Comparison of ENCODE assay signal across 20 cellular contexts in the genomic region with DNA sequence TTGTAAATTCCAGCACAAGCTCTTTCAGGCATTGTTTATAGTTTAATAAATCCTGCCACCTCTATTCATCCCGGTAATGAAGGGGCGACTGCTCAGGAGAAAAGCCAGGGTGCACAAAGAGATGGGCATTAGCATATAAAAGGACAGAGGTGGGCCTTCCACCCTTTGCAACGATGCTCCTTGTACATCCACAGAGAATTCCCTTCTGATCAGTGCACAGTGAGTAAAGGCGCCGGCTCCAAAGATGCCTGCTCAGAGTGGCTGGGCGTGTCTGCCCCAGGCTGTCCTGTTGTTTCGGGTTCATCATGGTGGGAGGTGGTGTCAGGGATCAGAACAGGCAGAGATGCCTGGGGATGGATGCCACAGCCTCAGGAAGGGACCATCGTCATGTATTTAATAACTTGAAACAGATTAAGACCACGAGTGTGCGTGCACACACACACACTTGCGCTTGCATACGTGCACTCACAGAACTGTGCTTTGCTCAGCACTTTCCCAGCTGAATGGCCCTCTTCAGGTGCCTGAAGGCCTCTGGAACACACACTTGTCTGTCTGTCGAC.
"Had no signal": no experiment of that assay in that cellular context is flagged by ENCODE, and none has a peak within 500 bp of the region (broad histone marks: within the 10 kb centered on the region; RNA-seq: fewer than 3 reads in every experiment).

No MANE protein-coding gene starts in this region.

- H3K4me3 ChIP-seq: ascending aorta, breast epithelium, esophagus muscularis mucosa, gastroesophageal sphincter, heart right ventricle, pancreas, right lobe of liver, thyroid gland had no signal

- H3K27me3 ChIP-seq: ascending aorta, breast epithelium, esophagus muscularis mucosa, gastroesophageal sphincter, heart right ventricle, pancreas, right lobe of liver, thyroid gland had no signal

- H3K27ac Mint-ChIP-seq: activated CD4-positive, alpha-beta memory T cell treated with anti-CD3 and anti-CD28 coated beads, Interleukin-2, amount 10 ng/mL, durations not matched to agents 7 days and 5 days; activated CD4-positive, alpha-beta T cell treated with anti-CD3 and anti-CD28 coated beads for 36 hours; activated CD8-positive, alpha-beta memory T cell treated with anti-CD3 and anti-CD28 coated beads, Interleukin-2, amount 10 ng/mL, durations not matched to agents 7 days and 5 days; activated naive CD4-positive, alpha-beta T cell treated with anti-CD3 and anti-CD28 coated beads, Interleukin-2, amount 10 ng/mL, durations not matched to agents 7 days and 5 days; activated T-helper 2 cell treated with anti-CD3 and anti-CD28 coated beads, Interferon-gamma antibody, Interleukin-2, Interleukin-4, amounts not matched to agents 10 μg/mL and 5 μg/mL and 100 μg/mL, durations not matched to agents 14 hours and 24 hours and 36 hours; memory B cell had no signal

- H3K27me3 Mint-ChIP-seq: activated CD4-positive, alpha-beta memory T cell treated with anti-CD3 and anti-CD28 coated beads, Interleukin-2, amount 10 ng/mL, durations not matched to agents 7 days and 5 days; activated CD4-positive, alpha-beta T cell treated with anti-CD3 and anti-CD28 coated beads for 36 hours; activated CD8-positive, alpha-beta memory T cell treated with anti-CD3 and anti-CD28 coated beads, Interleukin-2, amount 10 ng/mL, durations not matched to agents 7 days and 5 days; activated naive CD4-positive, alpha-beta T cell treated with anti-CD3 and anti-CD28 coated beads, Interleukin-2, amount 10 ng/mL, durations not matched to agents 7 days and 5 days; memory B cell had no signal

- H3K4me1 Mint-ChIP-seq: activated CD8-positive, alpha-beta memory T cell treated with anti-CD3 and anti-CD28 coated beads, Interleukin-2, amount 10 ng/mL, durations not matched to agents 7 days and 5 days had no signal

- H3K4me1 ChIP-seq: ascending aorta, breast epithelium, esophagus muscularis mucosa, gastroesophageal sphincter, right lobe of liver, thyroid gland had no signal

- H3K36me3 ChIP-seq: breast epithelium, pancreas, thyroid gland had no signal

- H3K9me3 ChIP-seq: ascending aorta, breast epithelium, esophagus muscularis mucosa, gastroesophageal sphincter, heart right ventricle, pancreas, right lobe of liver, thyroid gland had no signal

- H3K27ac ChIP-seq: ascending aorta, breast epithelium, esophagus muscularis mucosa, gastroesophageal sphincter, heart right ventricle, right lobe of liver, thyroid gland had no signal

- H3K9me3 Mint-ChIP-seq: activated CD4-positive, alpha-beta memory T cell treated with anti-CD3 and anti-CD28 coated beads, Interleukin-2, amount 10 ng/mL, durations not matched to agents 7 days and 5 days; activated naive CD4-positive, alpha-beta T cell treated with anti-CD3 and anti-CD28 coated beads, Interleukin-2, amount 10 ng/mL, durations not matched to agents 7 days and 5 days; activated T-helper 2 cell treated with anti-CD3 and anti-CD28 coated beads, Interferon-gamma antibody, Interleukin-2, Interleukin-4, amounts not matched to agents 10 μg/mL and 5 μg/mL and 100 μg/mL, durations not matched to agents 14 hours and 24 hours and 36 hours; immature natural killer cell; memory B cell had no signal

- ATAC-seq: activated CD4-positive, alpha-beta T cell treated with anti-CD3 and anti-CD28 coated beads for 36 hours; activated CD8-positive, alpha-beta memory T cell treated with anti-CD3 and anti-CD28 coated beads, Interleukin-2, amount 10 ng/mL, durations not matched to agents 7 days and 5 days; gastroesophageal sphincter; pancreas; right lobe of liver had no signal

- H3K4me3 Mint-ChIP-seq: activated CD4-positive, alpha-beta memory T cell treated with anti-CD3 and anti-CD28 coated beads, Interleukin-2, amount 10 ng/mL, durations not matched to agents 7 days and 5 days; activated CD4-positive, alpha-beta T cell treated with anti-CD3 and anti-CD28 coated beads for 36 hours; activated CD8-positive, alpha-beta memory T cell treated with anti-CD3 and anti-CD28 coated beads, Interleukin-2, amount 10 ng/mL, durations not matched to agents 7 days and 5 days; activated naive CD4-positive, alpha-beta T cell treated with anti-CD3 and anti-CD28 coated beads, Interleukin-2, amount 10 ng/mL, durations not matched to agents 7 days and 5 days; immature natural killer cell; memory B cell had no signal

- DNase-seq: activated CD4-positive, alpha-beta memory T cell treated with anti-CD3 and anti-CD28 coated beads, Interleukin-2, amount 10 ng/mL, durations not matched to agents 7 days and 5 days; activated CD4-positive, alpha-beta T cell treated with anti-CD3 and anti-CD28 coated beads for 36 hours; activated CD8-positive, alpha-beta memory T cell treated with anti-CD3 and anti-CD28 coated beads, Interleukin-2, amount 10 ng/mL, durations not matched to agents 7 days and 5 days; activated naive CD4-positive, alpha-beta T cell treated with anti-CD3 and anti-CD28 coated beads, Interleukin-2, amount 10 ng/mL, durations not matched to agents 7 days and 5 days; activated T-cell treated with anti-CD3 and anti-CD28 coated beads, Interleukin-2, amount 50 U/mL, for 1 hour; effector CD8-positive, alpha-beta T cell; heart right ventricle; immature natural killer cell; kidney glomerular epithelial cell; pancreas; stimulated activated naive CD4-positive, alpha-beta T cell; SW 1271; thyroid gland had no signal
